19 cellular contexts compared by ENCODE assay signal in the genomic region with DNA sequence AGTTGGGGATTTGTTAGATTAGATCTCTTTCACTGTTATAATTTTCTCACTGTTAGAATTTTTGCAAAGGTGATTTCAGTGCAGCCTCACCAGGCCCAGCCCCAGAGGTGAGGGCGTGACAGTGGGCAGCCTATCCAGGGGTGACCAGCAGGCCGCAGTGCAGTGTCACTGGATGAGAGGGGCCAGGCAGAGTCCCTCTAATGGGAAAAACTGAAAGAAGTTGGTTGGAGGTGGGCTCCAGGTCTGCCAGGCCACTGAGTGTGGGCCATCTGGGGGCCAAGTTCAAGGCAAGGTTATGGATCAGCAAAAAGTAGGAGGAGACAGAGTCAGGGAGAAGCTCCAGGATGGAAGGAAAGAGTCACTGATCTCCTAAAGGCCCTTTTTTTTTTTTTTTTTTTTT.
DNase-seq lines count a peak whose midpoint lies in the region; ATAC-seq and TF ChIP-seq lines count a peak whose summit lies in the region.
"Had no signal": no experiment of that assay in that cellular context is flagged by ENCODE, and none has a peak within 500 bp of the region (broad histone marks: within the 10 kb centered on the region; RNA-seq: fewer than 3 reads in every experiment).

No MANE protein-coding gene starts in this region.

- H3K36me3 ChIP-seq in right atrium auricular region (no peaks in the 10 kb centered on the region), esophagus squamous epithelium (no peaks in the 10 kb centered on the region)
- H3K36me3 ChIP-seq: heart right ventricle, lower lobe of right lung had no signal

- intact Hi-C loops in Right ventricle myocardium superior (cut with DNase I): no loop called here
- intact Hi-C loops in left cardiac atrium (cut with DNase I): no loop called here
- intact Hi-C loops in esophagus squamous epithelium (cut with DNase I): no loop called here

- no peaks in the 10 kb centered on the region for H3K4me1 ChIP-seq in right atrium auricular region
- H3K4me1 ChIP-seq in esophagus squamous epithelium: peaks cover 0 to under 1% (median 0%) of the 10 kb centered on the region in 3 donors
- H3K4me1 ChIP-seq: heart right ventricle, lower lobe of right lung had no signal

- no peak for TF ChIP-seq POLR2A in esophagus squamous epithelium (IDR thresholded peaks at IDR 0.05)

- H3K27ac ChIP-seq in right atrium auricular region (no peak overlapping the region), esophagus squamous epithelium (no peak overlapping the region)
- H3K27ac ChIP-seq: heart right ventricle, lower lobe of right lung had no signal

- H3K9me3 ChIP-seq in right atrium auricular region: no peaks in the 10 kb centered on the region
- no peaks in the 10 kb centered on the region for H3K9me3 ChIP-seq in esophagus squamous epithelium
- H3K9me3 ChIP-seq: lower lobe of right lung had no signal

- ATAC-seq in Right ventricle myocardium superior (ENCODE audit: poor library complexity) (peak; percentile 25), left cardiac atrium (no peak), GM19324 (IDR thresholded peaks at IDR 0.05; ENCODE audit: low FRiP score, unreplicated experiment) (no peak)
- ATAC-seq: effector memory CD8-positive, alpha-beta T cell; lower lobe of right lung had no signal

- no peak for DNase-seq in Right ventricle myocardium superior
- no peak for DNase-seq in left cardiac atrium
- peak; percentile 17 for DNase-seq in SK-N-DZ (ENCODE audit: low spot score)
- peak; percentile 13 for DNase-seq in right atrium auricular region (ENCODE audit: low spot score)
- DNase-seq in ureter (ENCODE audit: low spot score): peak; percentile 19
- no peak for DNase-seq in NOMO-1 treated with dmso at 0.1 percent for 144 hours (lab: John Stamatoyannopoulos, UW; ENCODE audit: unreplicated experiment)
- DNase-seq in esophagus squamous epithelium (lab: John Stamatoyannopoulos, UW): no peak
- DNase-seq: activated CD4-positive, alpha-beta T cell treated with anti-CD3 and anti-CD28 coated beads for 4 hours; activated naive CD8-positive, alpha-beta T cell treated with anti-CD3 and anti-CD28 coated beads for 36 hours; DMS153; effector memory CD8-positive, alpha-beta T cell; GF-D8; heart right ventricle; lower lobe of right lung; NCI-H187; NCI-H226; nucleus accumbens; stimulated activated CD8-positive, alpha-beta memory T cell treated with anti-CD3 and anti-CD28 coated beads, Interleukin-4, amount 100 ng/mL, for 48 hours had no signal

- WGBS in esophagus squamous epithelium, 2 donors: 100% methylated on average over 2 of the region's 2 CpGs; no CpG with 5 or more reads in 1 of the 2 donors

- TF ChIP-seq CTCF in right atrium auricular region (IDR thresholded peaks at IDR 0.05) (no peak), esophagus squamous epithelium (IDR thresholded peaks at IDR 0.05) (no peak)

- H3K4me3 ChIP-seq in right atrium auricular region (no peak overlapping the region), esophagus squamous epithelium (no peak overlapping the region)
- H3K4me3 ChIP-seq: heart right ventricle, lower lobe of right lung had no signal

- H3K27me3 ChIP-seq in right atrium auricular region (no peaks in the 10 kb centered on the region), esophagus squamous epithelium (peaks cover 0 to 17% (median 0%) of the 10 kb centered on the region in 4 donors)
- H3K27me3 ChIP-seq: heart right ventricle had no signal

Comparison
In these comparisons a context has a peak if more than half of its experiments do, and no peak if none do; other contexts are left out.
1. DNase-seq: peak in SK-N-DZ (single experiment), right atrium auricular region (single experiment) and ureter (single experiment); none in Right ventricle myocardium superior (single experiment), left cardiac atrium (single experiment), NOMO-1 treated with dmso at 0.1 percent for 144 hours (single experiment) and esophagus squamous epithelium (single experiment).